In the genomic region with DNA sequence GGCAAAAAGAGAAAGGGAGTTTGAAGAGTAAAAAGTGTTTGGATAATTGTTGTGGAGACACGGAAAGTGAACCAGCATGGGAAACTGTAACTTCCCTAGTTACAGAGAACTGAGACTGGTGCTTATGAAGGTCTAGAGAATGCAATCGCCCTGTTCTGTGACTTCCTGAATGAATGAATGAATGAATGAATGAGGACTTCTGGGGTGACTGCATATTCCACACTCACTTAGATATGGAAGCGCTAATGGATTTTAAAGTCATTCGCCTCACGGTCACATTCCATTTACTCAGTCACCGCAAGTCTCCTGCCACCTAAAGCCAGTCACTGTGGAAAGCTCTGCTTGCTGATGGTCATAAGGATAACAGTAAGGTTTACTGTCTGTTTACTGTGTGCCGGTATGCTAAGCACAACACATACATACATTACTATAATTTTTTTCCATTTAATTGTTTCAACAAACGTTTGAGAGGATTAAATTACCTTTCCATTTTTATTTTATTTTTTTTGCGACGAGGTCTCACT, we compare ENCODE assay signal across 1 cellular context.
TF ChIP-seq lines count a peak whose summit lies in the region.

No MANE protein-coding gene starts in this region.

TF ChIP-seq in GM12878, 131 proteins besides CTCF, POLR2A, EP300 and RAD21:
- TF ChIP-seq ZNF24 (IDR thresholded peaks at IDR 0.05) = peak; percentile 90
- TF ChIP-seq ZSCAN29 (IDR thresholded peaks at IDR 0.05) = no peak
- no peak for TF ChIP-seq FOXK2 (IDR thresholded peaks at IDR 0.05)
TF ChIP-seq in GM12878: peak in this region for 1.
